In genomic region chr1:66402194-66402593, GRCh38 we compare ENCODE assay signal across 8 cellular contexts.
A peak's percentile ranks its signal among the peaks of the same experiment; 100 is the strongest.
DNase-seq lines count a peak whose midpoint lies in the region; ATAC-seq and TF ChIP-seq lines count a peak whose summit lies in the region.

No MANE protein-coding gene starts in this region.

- H3K27ac ChIP-seq in SU-DHL-6 (ENCODE audit: low read depth, low read length): peak overlapping the region; percentile 75
- no peak overlapping the region for H3K27ac ChIP-seq in CD8-positive, alpha-beta T cell (ENCODE audit: low read depth, low read length)

- no peak for DNase-seq in activated CD4-positive, alpha-beta T cell treated with anti-CD3 and anti-CD28 coated beads, Interleukin-2, amount 10 ng/mL, durations not matched to agents 24 days and 14 days
- no peak for DNase-seq in activated CD4-positive, alpha-beta T cell treated with anti-CD3 and anti-CD28 coated beads, Interleukin-2, amount 50 U/mL, for 4 hours
- DNase-seq in nephron progenitor cell: peak; percentile 12
- DNase-seq in dermis blood vessel endothelial cell: no peak
- DNase-seq in activated effector memory CD4-positive, alpha-beta T cell treated with Interleukin-2 at 50 U/mL for 16 hours: no peak
- no peak for DNase-seq in CD8-positive, alpha-beta T cell

- CTCF ChIA-PET in CD8-positive, alpha-beta T cell (lab: Charles Lee): interaction anchor here (1.2 to 1.4 kb wide), 2 partner anchors 44 to 160 kb away, joined by 4 to 12 read pairs; no protein-coding TSS in a partner anchor

- peaks cover 14% of the 10 kb centered on the region for H3K9me3 Mint-ChIP-seq in activated CD4-positive, alpha-beta T cell treated with anti-CD3 and anti-CD28 coated beads, Interleukin-2, amount 10 ng/mL, durations not matched to agents 24 days and 14 days
- no peaks in the 10 kb centered on the region for H3K9me3 Mint-ChIP-seq in nephron progenitor cell
- H3K9me3 Mint-ChIP-seq in CD8-positive, alpha-beta T cell: no peaks in the 10 kb centered on the region

- H3K79me2 ChIP-seq in SU-DHL-6 (ENCODE audit: insufficient read depth, low read length): no peaks in the 10 kb centered on the region

- peak; percentile 82 for ATAC-seq in HG03095 (IDR thresholded peaks at IDR 0.05; ENCODE audit: unreplicated experiment)
- no peak for ATAC-seq in CD8-positive, alpha-beta T cell

- H3K9me2 ChIP-seq in SU-DHL-6 (replicated peaks; ENCODE audit: insufficient read depth, low read length): no peaks in the 10 kb centered on the region

- H3K4me2 ChIP-seq in SU-DHL-6 (ENCODE audit: low read depth, low read length, poor library complexity, severe bottlenecking): peak overlapping the region; percentile 40

- H3K27me3 ChIP-seq in SU-DHL-6 (ENCODE audit: low read length): no peaks in the 10 kb centered on the region
- no peaks in the 10 kb centered on the region for H3K27me3 ChIP-seq in CD8-positive, alpha-beta T cell (ENCODE audit: insufficient read depth, low read length)

- no peaks in the 10 kb centered on the region for H4K20me1 ChIP-seq in SU-DHL-6 (ENCODE audit: low read depth, low read length)

- H3K9ac ChIP-seq in SU-DHL-6 (ENCODE audit: low read length): peak overlapping the region; percentile 35; the same call in 1 of the 2 replicates

- no peak overlapping the region for H2AFZ ChIP-seq in SU-DHL-6 (ENCODE audit: low read depth, low read length, severe bottlenecking)

- POLR2A ChIA-PET in CD8-positive, alpha-beta T cell (lab: Charles Lee): no interaction called here

- intact Hi-C loops in activated CD4-positive, alpha-beta T cell treated with anti-CD3 and anti-CD28 coated beads, Interleukin-2, amount 10 ng/mL, durations not matched to agents 24 days and 14 days (cut with micrococcal nuclease): no loop called here
- intact Hi-C loops in CD8-positive, alpha-beta T cell (cut with DNase I, micrococcal nuclease): no loop called here

- H3K4me1 ChIP-seq in CD8-positive, alpha-beta T cell (ENCODE audit: insufficient read depth, low read length): no peaks in the 10 kb centered on the region

- H3K4me1 Mint-ChIP-seq in activated CD4-positive, alpha-beta T cell treated with anti-CD3 and anti-CD28 coated beads, Interleukin-2, amount 10 ng/mL, durations not matched to agents 24 days and 14 days: peaks cover 37% of the 10 kb centered on the region
- H3K4me1 Mint-ChIP-seq in nephron progenitor cell: peaks cover 27% of the 10 kb centered on the region
- no peaks in the 10 kb centered on the region for H3K4me1 Mint-ChIP-seq in CD8-positive, alpha-beta T cell (ENCODE audit: low read depth)

- H3K27ac Mint-ChIP-seq in activated CD4-positive, alpha-beta T cell treated with anti-CD3 and anti-CD28 coated beads, Interleukin-2, amount 10 ng/mL, durations not matched to agents 24 days and 14 days: peak overlapping the region; percentile 51
- H3K27ac Mint-ChIP-seq in nephron progenitor cell: no peak overlapping the region
- no peak overlapping the region for H3K27ac Mint-ChIP-seq in CD8-positive, alpha-beta T cell

- no peaks in the 10 kb centered on the region for H3K9me3 ChIP-seq in SU-DHL-6 (ENCODE audit: insufficient read depth, low read length)
- H3K9me3 ChIP-seq in CD8-positive, alpha-beta T cell (ENCODE audit: low read length): no peaks in the 10 kb centered on the region

- TF ChIP-seq CTCF in SU-DHL-6 (IDR thresholded peaks at IDR 0.05; ENCODE audit: insufficient read depth, low read length, poor library complexity, severe bottlenecking) (no peak), nephron progenitor cell (IDR thresholded peaks at IDR 0.05) (no peak)
- no peak for TF ChIP-seq CTCF in CD8-positive, alpha-beta T cell (IDR thresholded peaks at IDR 0.05)

- no peak overlapping the region for H3K4me3 Mint-ChIP-seq in activated CD4-positive, alpha-beta T cell treated with anti-CD3 and anti-CD28 coated beads, Interleukin-2, amount 10 ng/mL, durations not matched to agents 24 days and 14 days
- H3K4me3 Mint-ChIP-seq in nephron progenitor cell: no peak overlapping the region
- no peak overlapping the region for H3K4me3 Mint-ChIP-seq in CD8-positive, alpha-beta T cell

- H3K36me3 ChIP-seq in SU-DHL-6 (ENCODE audit: low read length): no peaks in the 10 kb centered on the region
- no peaks in the 10 kb centered on the region for H3K36me3 ChIP-seq in CD8-positive, alpha-beta T cell (ENCODE audit: insufficient read depth, low read length)

- peaks cover 6% of the 10 kb centered on the region; the same call in 1 of the 2 replicates for H3F3A ChIP-seq in SU-DHL-6 (ENCODE audit: insufficient read depth)

- no peak overlapping the region for H3K4me3 ChIP-seq in SU-DHL-6 (ENCODE audit: insufficient read depth, low read length, poor library complexity, severe bottlenecking)
- H3K4me3 ChIP-seq in CD8-positive, alpha-beta T cell (ENCODE audit: low read depth, low read length): no peak overlapping the region

- H3K27me3 Mint-ChIP-seq in activated CD4-positive, alpha-beta T cell treated with anti-CD3 and anti-CD28 coated beads, Interleukin-2, amount 10 ng/mL, durations not matched to agents 24 days and 14 days: no peaks in the 10 kb centered on the region
- peaks cover 8% of the 10 kb centered on the region for H3K27me3 Mint-ChIP-seq in nephron progenitor cell (ENCODE audit: low read depth, poor library complexity)
- no peaks in the 10 kb centered on the region for H3K27me3 Mint-ChIP-seq in CD8-positive, alpha-beta T cell (ENCODE audit: low read depth)

- peaks cover 1% of the 10 kb centered on the region for H3K36me3 Mint-ChIP-seq in activated CD4-positive, alpha-beta T cell treated with anti-CD3 and anti-CD28 coated beads, Interleukin-2, amount 10 ng/mL, durations not matched to agents 24 days and 14 days (ENCODE audit: low read depth)
- no peaks in the 10 kb centered on the region for H3K36me3 Mint-ChIP-seq in nephron progenitor cell (ENCODE audit: low read depth)
- no peaks in the 10 kb centered on the region for H3K36me3 Mint-ChIP-seq in CD8-positive, alpha-beta T cell
